ENCODE assay signal across 8 cellular contexts in genomic region chr22:37019309-37020191, GRCh38. TPM values are rescaled to one million over a fixed set of nuclear protein-coding genes. Genes with fewer than 3 reads are reported as not detected.
DNase-seq lines count a peak whose midpoint lies in the region; ATAC-seq and TF ChIP-seq lines count a peak whose summit lies in the region.

TSS of gene MPST (plus strand) at chr22:37019742. CDS start at chr22:37019837, 95 bp downstream.
TSS of gene TST (minus strand) at chr22:37019447. CDS start at chr22:37018732, 715 bp downstream.

- H3K27me3 Mint-ChIP-seq in activated naive CD4-positive, alpha-beta T cell treated with anti-CD3 and anti-CD28 coated beads, Interleukin-2, amount 50 U/mL, for 24 hours = peaks cover 5% of the 10 kb centered on the region

- peak within 1 kb of the TSS; percentile 55 for H3K27ac Mint-ChIP-seq in activated naive CD4-positive, alpha-beta T cell treated with anti-CD3 and anti-CD28 coated beads, Interleukin-2, amount 50 U/mL, for 24 hours

- ATAC-seq in GM18868 (IDR thresholded peaks at IDR 0.05; ENCODE audit: unreplicated experiment) = peak; percentile 59
- ATAC-seq in HG03442 (IDR thresholded peaks at IDR 0.05; ENCODE audit: unreplicated experiment) = peak; percentile 54

- H2AFZ ChIP-seq in neuron (ENCODE audit: low read depth, low read length) = peak within 1 kb of the TSS; percentile 95

- H3K4me3 Mint-ChIP-seq in activated naive CD4-positive, alpha-beta T cell treated with anti-CD3 and anti-CD28 coated beads, Interleukin-2, amount 50 U/mL, for 24 hours = peak within 1 kb of the TSS; percentile 77

- H3K27me3 ChIP-seq in neuron (ENCODE audit: insufficient read depth, low read length) = no peaks in the 10 kb centered on the region

- peaks cover 4% of the 10 kb centered on the region for H3K4me1 Mint-ChIP-seq in activated naive CD4-positive, alpha-beta T cell treated with anti-CD3 and anti-CD28 coated beads, Interleukin-2, amount 50 U/mL, for 24 hours

- peaks cover 8% of the 10 kb centered on the region for H3K36me3 ChIP-seq in neuron (ENCODE audit: insufficient read depth, low read length)

- peaks cover 13% of the 10 kb centered on the region for H3K4me1 ChIP-seq in neuron (ENCODE audit: insufficient read depth, low read length)

- no peaks in the 10 kb centered on the region for H3K9me3 ChIP-seq in neuron (ENCODE audit: low read length)

- no peaks in the 10 kb centered on the region for H3K36me3 Mint-ChIP-seq in activated naive CD4-positive, alpha-beta T cell treated with anti-CD3 and anti-CD28 coated beads, Interleukin-2, amount 50 U/mL, for 24 hours

- H3K9me3 Mint-ChIP-seq in activated naive CD4-positive, alpha-beta T cell treated with anti-CD3 and anti-CD28 coated beads, Interleukin-2, amount 50 U/mL, for 24 hours = no peaks in the 10 kb centered on the region

- DNase-seq in Ammon's horn (ENCODE audit: low spot score) (peak; percentile 89), glomerular endothelial cell (ENCODE audit: extremely low read depth, low read depth, low spot score) (no peak), ureter (ENCODE audit: low spot score) (peak; percentile 81)

- peak within 1 kb of the TSS; percentile 77 for H3K4me3 ChIP-seq in neuron (ENCODE audit: low read length)

TF ChIP-seq in PFSK-1, 5 proteins besides CTCF, POLR2A, EP300 and RAD21:
- TF ChIP-seq REST (IDR thresholded peaks at IDR 0.05; ENCODE audit: insufficient read depth in 1 of 2, low read depth in 2 of 2, low read length in 2 of 2) (no peak), TAF1 (IDR thresholded peaks at IDR 0.05; ENCODE audit: borderline replicate concordance, insufficient read depth, low read length) (peak; percentile 90; the same call in 1 of the 2 replicates), FOXP2 (optimal IDR thresholded peaks at IDR 0.05; ENCODE audit: borderline replicate concordance, extremely low read depth, extremely low read length, insufficient read depth) (peak; percentile 14), POLR2AphosphoS5 (IDR thresholded peaks at IDR 0.05; ENCODE audit: low read depth, low read length) (peak; percentile 58)

RNA-seq across cellular contexts. Expression of gene MPST, which starts in this region (rescaled TPM):
- 171 TPM for polyA plus RNA-seq in PFSK-1 (2012; ENCODE audit: insufficient read length, low read depth)
- 165 and 191 TPM in 2 replicates for total RNA-seq in glomerular endothelial cell
- total RNA-seq in ureter = 42.7 TPM

RNA-seq across cellular contexts. Expression of gene TST, which starts in this region (rescaled TPM):
- polyA plus RNA-seq in PFSK-1 (2012; ENCODE audit: insufficient read length, low read depth) = 33.4 TPM
- total RNA-seq in glomerular endothelial cell (63.6 and 90.9 TPM in 2 replicates), ureter (53.4 TPM)
